Comparison of ENCODE assay signal across 22 cellular contexts in genomic region chr10:29279779-29280535, GRCh38. TPM values are rescaled to one million over a fixed set of nuclear protein-coding genes. Genes with fewer than 3 reads are reported as not detected.
A peak's percentile ranks its signal among the peaks of the same experiment; 100 is the strongest.
DNase-seq lines count a peak whose midpoint lies in the region; ATAC-seq and TF ChIP-seq lines count a peak whose summit lies in the region.
"Had no signal": no experiment of that assay in that cellular context is flagged by ENCODE, and none has a peak within 500 bp of the region (broad histone marks: within the 10 kb centered on the region; RNA-seq: fewer than 3 reads in every experiment).

No MANE protein-coding gene starts in this region.

- CTCF ChIA-PET in mammary epithelial cell (lab: Charles Lee; ENCODE audit: low non-redundant PET), result interaction anchor here (0.6 kb wide), 1 partner anchor 78 kb away, joined by 4 read pairs; no protein-coding TSS in a partner anchor

- H4K8ac ChIP-seq in trophoblast cell (ENCODE audit: low read depth, low read length), result peak overlapping the region; percentile 48

- dilution Hi-C loops in mammary epithelial cell (cut with HindIII; ENCODE audit: low sequenced_read_pairs), result no loop called here

- H3K9ac ChIP-seq in mammary epithelial cell (ENCODE audit: insufficient read depth, low read length), result no peak overlapping the region
- no peak overlapping the region for H3K9ac ChIP-seq in trophoblast cell (ENCODE audit: low read length)

- 77% methylated on average over 13 of the region's 13 CpGs for WGBS in mammary epithelial cell (ENCODE audit: low coverage, missing lambda C conversion rate)
- no CpG with 5 or more reads among the region's 13 CpGs for WGBS in trophoblast cell (ENCODE audit: extremely low coverage, insufficient coverage, insufficient read length)

- H4K12ac ChIP-seq in trophoblast cell (ENCODE audit: low read depth, low read length), result no peak overlapping the region

- peak; percentile 5 to 12 for DNase-seq in T47D (ENCODE audit: low read depth in 1 of 2, low spot score in 1 of 2)
- DNase-seq in mammary epithelial cell, result no peak
- peak; percentile 96 for DNase-seq in LNCaP clone FGC (ENCODE audit: low read depth)
- no peak for DNase-seq in left lung
- DNase-seq in trophoblast cell, result no peak
- no peak for DNase-seq in RPMI8226
- no peak for DNase-seq in head of caudate nucleus
- DNase-seq in NK-92 (lab: John Stamatoyannopoulos, UW; ENCODE audit: unreplicated experiment), result no peak
- DNase-seq: ACHN; BE2C; C1 segment of cervical spinal cord; CD4-positive, CD25-positive, alpha-beta regulatory T cell; CD8-positive, alpha-beta memory T cell; COR-L47; DMS 273 treated with DMSO at 0.1 percent for 48 hours; DMS53; DND-41; EL; HCEC 1CT had no signal

- H3K4me2 ChIP-seq in mammary epithelial cell (ENCODE audit: insufficient read depth, low read depth, low read length) (no peak overlapping the region), trophoblast cell (ENCODE audit: low read length) (no peak overlapping the region)

- in situ Hi-C loops in T47D (cut with HindIII; ENCODE audit: low pct_unique_long_range_greater_than_20kb, low sequenced_read_pairs), result no loop called here
- in situ Hi-C loops in mammary epithelial cell (cut with MboI; ENCODE audit: low sequenced_read_pairs in 2 of 2), result no loop called here

- no peaks in the 10 kb centered on the region for H3K4me1 ChIP-seq in mammary epithelial cell (ENCODE audit: insufficient read depth, low read length)
- no peaks in the 10 kb centered on the region for H3K4me1 ChIP-seq in left lung
- H3K4me1 ChIP-seq in trophoblast cell (ENCODE audit: control insufficient read depth in 1 of 2, insufficient read depth in 2 of 2, low read length in 2 of 2), result peaks cover 2 to 6% of the 10 kb centered on the region in 2 experiments

- peak overlapping the region; percentile 68 for H2AK5ac ChIP-seq in trophoblast cell (ENCODE audit: low read length)

- H2BK12ac ChIP-seq in trophoblast cell (ENCODE audit: low read length), result peak overlapping the region; percentile 95

- H4K20me1 ChIP-seq in mammary epithelial cell (ENCODE audit: insufficient read depth, low read length), result no peaks in the 10 kb centered on the region

- H3K27ac ChIP-seq in mammary epithelial cell (ENCODE audit: insufficient read depth, low read depth, low read length), result no peak overlapping the region
- H3K27ac ChIP-seq in left lung, result no peak overlapping the region
- H3K27ac ChIP-seq in trophoblast cell (ENCODE audit: low read depth, low read length), result no peak overlapping the region

- H3K79me2 ChIP-seq in mammary epithelial cell (ENCODE audit: insufficient read depth, low read length) (no peaks in the 10 kb centered on the region), trophoblast cell (ENCODE audit: control insufficient read depth, insufficient read depth, low read length, poor library complexity) (no peaks in the 10 kb centered on the region)

- intact Hi-C loops in mammary epithelial cell (cut with micrococcal nuclease), result no loop called here
- intact Hi-C loops in left lung (cut with DNase I), result no loop called here
- intact Hi-C loops in head of caudate nucleus (cut with DNase I), result no loop called here

- peak overlapping the region; percentile 72 for H2BK120ac ChIP-seq in trophoblast cell (ENCODE audit: insufficient read depth, low read length, poor library complexity)

- H2AFZ ChIP-seq in mammary epithelial cell (ENCODE audit: low read depth, low read length), result no peak overlapping the region
- H2AFZ ChIP-seq in trophoblast cell (ENCODE audit: insufficient read depth, low read length, poor library complexity), result peak overlapping the region; percentile 25

- no peak overlapping the region for H3K23ac ChIP-seq in trophoblast cell (ENCODE audit: low read length)

- peaks cover 16% of the 10 kb centered on the region for H3K79me1 ChIP-seq in trophoblast cell (ENCODE audit: low read length)

- no peak overlapping the region for H3K4me3 ChIP-seq in mammary epithelial cell (replicated peaks in 1 of 3; ENCODE audit: insufficient read depth in 1 of 3, low read depth in 2 of 3, low read length in 3 of 3)
- no peak overlapping the region for H3K4me3 ChIP-seq in LNCaP clone FGC (ENCODE audit: low read depth, low read length)
- no peak overlapping the region for H3K4me3 ChIP-seq in left lung
- H3K4me3 ChIP-seq in trophoblast cell (ENCODE audit: low read depth, low read length), result no peak overlapping the region
- H3K4me3 ChIP-seq: GM12878 had no signal

- H2BK5ac ChIP-seq in trophoblast cell (ENCODE audit: low read depth, low read length, poor library complexity), result peak overlapping the region; percentile 42

- TF ChIP-seq CTCF in mammary epithelial cell (conservative IDR thresholded peaks at IDR 0.05 in 1 of 2, IDR thresholded peaks at IDR 0.05 in 1 of 2; ENCODE audit: extremely low read depth in 1 of 2, insufficient read depth in 1 of 2, low read depth in 1 of 2, low read length in 2 of 2) (no peak), LNCaP clone FGC (IDR thresholded peaks at IDR 0.05; ENCODE audit: control insufficient read depth, extremely low read depth, insufficient read depth) (no peak), left lung (IDR thresholded peaks at IDR 0.05) (no peak)

- peak overlapping the region; percentile 79 for H4K91ac ChIP-seq in trophoblast cell (ENCODE audit: low read depth, low read length)

- H3K18ac ChIP-seq in trophoblast cell (ENCODE audit: low read length), result no peak overlapping the region

- H3K4ac ChIP-seq in trophoblast cell (ENCODE audit: low read depth, low read length), result peak overlapping the region; percentile 58

- no peaks in the 10 kb centered on the region for H3K27me3 ChIP-seq in mammary epithelial cell (ENCODE audit: insufficient read depth, low read length)
- peaks cover 0 to 4% of the 10 kb centered on the region in 2 donors for H3K27me3 ChIP-seq in left lung
- no peaks in the 10 kb centered on the region for H3K27me3 ChIP-seq in trophoblast cell (ENCODE audit: insufficient read depth, low read length)
- H3K27me3 ChIP-seq: BE2C had no signal

- H3K36me3 ChIP-seq in mammary epithelial cell (ENCODE audit: insufficient read depth, low read length) (no peaks in the 10 kb centered on the region), left lung (no peaks in the 10 kb centered on the region), trophoblast cell (ENCODE audit: control insufficient read depth in 1 of 2, insufficient read depth in 2 of 2, low read length in 2 of 2) (no peaks in the 10 kb centered on the region)
- H3K36me3 ChIP-seq: BE2C had no signal

- peak; percentile 61 for ATAC-seq in left lung
- ATAC-seq: GM12878 had no signal

- no TSS peak for BruUV-seq in mammary epithelial cell (replicated peaks; lab: Mats Ljungman, UMichigan)

- peak overlapping the region; percentile 19 for H3K14ac ChIP-seq in trophoblast cell (ENCODE audit: low read length)

- H3K9me3 ChIP-seq in mammary epithelial cell (replicated peaks; ENCODE audit: insufficient read depth, low read length) (no peaks in the 10 kb centered on the region), left lung (no peaks in the 10 kb centered on the region), trophoblast cell (ENCODE audit: insufficient read depth, low read depth, low read length) (no peaks in the 10 kb centered on the region)
- H3K9me3 ChIP-seq: BE2C had no signal

RNA-seq across cellular contexts. Expression of gene LYZL1, which starts 8.9 kb away (rescaled TPM):
- total RNA-seq in mammary epithelial cell (not detected), left lung (not detected)
- polyA plus RNA-seq in mammary epithelial cell, result not detected
- not detected for polyA minus RNA-seq in mammary epithelial cell
- polyA plus RNA-seq in trophoblast cell (2013), result 0.05 and 0.07 TPM in 2 replicates
- total RNA-seq: CD4-positive, CD25-positive, alpha-beta regulatory T cell; CD8-positive, alpha-beta memory T cell; G401; GM12878; HT-29 had no signal
- polyA plus RNA-seq: CD4-positive, CD25-positive, alpha-beta regulatory T cell; CD8-positive, alpha-beta memory T cell; GM12878 had no signal

Comparison
In these comparisons a context has a peak if more than half of its experiments do, and no peak if none do; other contexts are left out.
1. DNase-seq: peak in T47D (2 of 2) and LNCaP clone FGC (single experiment); none in mammary epithelial cell (single experiment), left lung (0 of 2), trophoblast cell (0 of 2), RPMI8226 (single experiment), head of caudate nucleus (0 of 42) and NK-92 (single experiment).